1 cellular context compared by ENCODE assay signal in genomic region chr14:23071244-23071974, GRCh38.
TF ChIP-seq lines count a peak whose summit lies in the region.

No MANE protein-coding gene starts in this region.

TF ChIP-seq in GM12878, 131 proteins besides CTCF, POLR2A, EP300 and RAD21 (continued from another document):
- TF ChIP-seq, protein P1, sequence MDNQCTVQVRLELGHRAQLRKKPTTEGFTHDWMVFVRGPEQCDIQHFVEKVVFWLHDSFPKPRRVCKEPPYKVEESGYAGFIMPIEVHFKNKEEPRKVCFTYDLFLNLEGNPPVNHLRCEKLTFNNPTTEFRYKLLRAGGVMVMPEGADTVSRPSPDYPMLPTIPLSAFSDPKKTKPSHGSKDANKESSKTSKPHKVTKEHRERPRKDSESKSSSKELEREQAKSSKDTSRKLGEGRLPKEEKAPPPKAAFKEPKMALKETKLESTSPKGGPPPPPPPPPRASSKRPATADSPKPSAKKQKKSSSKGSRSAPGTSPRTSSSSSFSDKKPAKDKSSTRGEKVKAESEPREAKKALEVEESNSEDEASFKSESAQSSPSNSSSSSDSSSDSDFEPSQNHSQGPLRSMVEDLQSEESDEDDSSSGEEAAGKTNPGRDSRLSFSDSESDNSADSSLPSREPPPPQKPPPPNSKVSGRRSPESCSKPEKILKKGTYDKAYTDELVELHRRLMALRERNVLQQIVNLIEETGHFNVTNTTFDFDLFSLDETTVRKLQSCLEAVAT (IDR thresholded peaks at IDR 0.05): peak; percentile 58; the same call in 1 of the 2 replicates
- TF ChIP-seq MEF2B (IDR thresholded peaks at IDR 0.05; ENCODE audit: partially characterized antibody, poor library complexity, severe bottlenecking) (no peak), ZNF217 (IDR thresholded peaks at IDR 0.05) (no peak), STAT1 (conservative IDR thresholded peaks at IDR 0.05) (no peak), HDGF (IDR thresholded peaks at IDR 0.05) (peak; percentile 90), YY1 (IDR thresholded peaks at IDR 0.05; ENCODE audit: low read depth, low read length) (peak; percentile 98), SMARCA5 (IDR thresholded peaks at IDR 0.05) (0 out of 2 replicates have a peak, but pooled peaks have one; percentile 65), MXI1 (IDR thresholded peaks at IDR 0.05; ENCODE audit: low read depth, low read length) (no peak), SKIL (IDR thresholded peaks at IDR 0.05; ENCODE audit: low read depth, poor library complexity, severe bottlenecking) (no peak), BCL11A (IDR thresholded peaks at IDR 0.05; ENCODE audit: low read depth, low read length) (no peak), HCFC1 (IDR thresholded peaks at IDR 0.05; ENCODE audit: low read length) (peak; percentile 54; the same call in 1 of the 2 replicates), ZBTB40 (IDR thresholded peaks at IDR 0.05; ENCODE audit: borderline replicate concordance) (no peak), SIN3A (IDR thresholded peaks at IDR 0.05; ENCODE audit: low read depth, low read length) (peak; percentile 77; the same call in 1 of the 2 replicates), BCLAF1 (IDR thresholded peaks at IDR 0.05) (no peak), SMAD5 (IDR thresholded peaks at IDR 0.05; ENCODE audit: low read depth) (peak; percentile 90; the same call in 1 of the 2 replicates), TCF12 (IDR thresholded peaks at IDR 0.05; ENCODE audit: low read depth, low read length) (no peak; the same call in 1 of the 2 replicates), SUZ12 (IDR thresholded peaks at IDR 0.05; ENCODE audit: unreplicated experiment) (no peak), IKZF2 (IDR thresholded peaks at IDR 0.05) (no peak), ZNF274 (IDR thresholded peaks at IDR 0.05; ENCODE audit: insufficient read depth, insufficient read length) (no peak), POU2F2 (IDR thresholded peaks at IDR 0.05; ENCODE audit: borderline replicate concordance, low read depth, low read length) (peak; percentile 44; the same call in 1 of the 3 replicates), WRNIP1 (IDR thresholded peaks at IDR 0.05; ENCODE audit: borderline replicate concordance, low read depth, low read length) (no peak), CHD2 (IDR thresholded peaks at IDR 0.05; ENCODE audit: borderline replicate concordance, low read depth, low read length) (peak; percentile 50; the same call in 1 of the 2 replicates)
- TF ChIP-seq, protein P2, sequence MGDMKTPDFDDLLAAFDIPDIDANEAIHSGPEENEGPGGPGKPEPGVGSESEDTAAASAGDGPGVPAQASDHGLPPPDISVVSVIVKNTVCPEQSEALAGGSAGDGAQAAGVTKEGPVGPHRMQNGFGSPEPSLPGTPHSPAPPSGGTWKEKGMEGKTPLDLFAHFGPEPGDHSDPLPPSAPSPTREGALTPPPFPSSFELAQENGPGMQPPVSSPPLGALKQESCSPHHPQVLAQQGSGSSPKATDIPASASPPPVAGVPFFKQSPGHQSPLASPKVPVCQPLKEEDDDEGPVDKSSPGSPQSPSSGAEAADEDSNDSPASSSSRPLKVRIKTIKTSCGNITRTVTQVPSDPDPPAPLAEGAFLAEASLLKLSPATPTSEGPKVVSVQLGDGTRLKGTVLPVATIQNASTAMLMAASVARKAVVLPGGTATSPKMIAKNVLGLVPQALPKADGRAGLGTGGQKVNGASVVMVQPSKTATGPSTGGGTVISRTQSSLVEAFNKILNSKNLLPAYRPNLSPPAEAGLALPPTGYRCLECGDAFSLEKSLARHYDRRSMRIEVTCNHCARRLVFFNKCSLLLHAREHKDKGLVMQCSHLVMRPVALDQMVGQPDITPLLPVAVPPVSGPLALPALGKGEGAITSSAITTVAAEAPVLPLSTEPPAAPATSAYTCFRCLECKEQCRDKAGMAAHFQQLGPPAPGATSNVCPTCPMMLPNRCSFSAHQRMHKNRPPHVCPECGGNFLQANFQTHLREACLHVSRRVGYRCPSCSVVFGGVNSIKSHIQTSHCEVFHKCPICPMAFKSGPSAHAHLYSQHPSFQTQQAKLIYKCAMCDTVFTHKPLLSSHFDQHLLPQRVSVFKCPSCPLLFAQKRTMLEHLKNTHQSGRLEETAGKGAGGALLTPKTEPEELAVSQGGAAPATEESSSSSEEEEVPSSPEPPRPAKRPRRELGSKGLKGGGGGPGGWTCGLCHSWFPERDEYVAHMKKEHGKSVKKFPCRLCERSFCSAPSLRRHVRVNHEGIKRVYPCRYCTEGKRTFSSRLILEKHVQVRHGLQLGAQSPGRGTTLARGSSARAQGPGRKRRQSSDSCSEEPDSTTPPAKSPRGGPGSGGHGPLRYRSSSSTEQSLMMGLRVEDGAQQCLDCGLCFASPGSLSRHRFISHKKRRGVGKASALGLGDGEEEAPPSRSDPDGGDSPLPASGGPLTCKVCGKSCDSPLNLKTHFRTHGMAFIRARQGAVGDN (IDR thresholded peaks at IDR 0.05): peak; percentile 31; the same call in 1 of the 2 replicates
